Comparison of ENCODE assay signal across 8 cellular contexts in genomic region chr6:33288942-33289783, GRCh38. TPM values are rescaled to one million over a fixed set of nuclear protein-coding genes. Genes with fewer than 3 reads are reported as not detected.
DNase-seq lines count a peak whose midpoint lies in the region; TF ChIP-seq lines count a peak whose summit lies in the region.

Gene PFDN6, plus strand, starts transcription at chr6:33289601. Its CDS starts 256 bp downstream, at chr6:33289857.
Gene WDR46, minus strand, starts transcription at chr6:33289239. Its CDS starts 69 bp downstream, at chr6:33289170.

- TF ChIP-seq CTCF in Loucy (conservative IDR thresholded peaks at IDR 0.05; ENCODE audit: low read length) = no peak
- no peak for TF ChIP-seq CTCF in fibroblast of villous mesenchyme (IDR thresholded peaks at IDR 0.05; ENCODE audit: insufficient read depth, low read depth, low read length)
- TF ChIP-seq CTCF in nephron progenitor cell (IDR thresholded peaks at IDR 0.05) = no peak

- DNase-seq in G401 (ENCODE audit: low spot score) (peak; percentile 98), H7 (peak; percentile 94), fibroblast of villous mesenchyme (ENCODE audit: low read depth) (peak; percentile 92), nephron progenitor cell (peak; percentile 66), substantia nigra (lab: John Stamatoyannopoulos, UW) (peak; percentile 40 to 98 (median 80))
- peak; percentile 75 for DNase-seq in activated effector memory CD4-positive, alpha-beta T cell treated with Interleukin-2 at 50 U/mL for 16 hours

- in situ Hi-C loops in G401 (cut with HindIII; ENCODE audit: low sequenced_read_pairs) = no loop called here

- H3K27ac ChIP-seq in substantia nigra (ENCODE audit: low read depth, low read length, poor library complexity, severe bottlenecking) = peak within 1 kb of the TSS; percentile 77

- H3K27me3 ChIP-seq in H7 (ENCODE audit: control insufficient read depth, insufficient read depth, low read length) = no peaks in the 10 kb centered on the region
- H3K27me3 ChIP-seq in Loucy (ENCODE audit: insufficient read depth, low read length, poor library complexity, severe bottlenecking) = no peaks in the 10 kb centered on the region

- H3K9ac ChIP-seq in Loucy (ENCODE audit: low read depth, low read length, poor library complexity, severe bottlenecking) = peak within 1 kb of the TSS; percentile 80

- peaks cover 29% of the 10 kb centered on the region for H3K36me3 Mint-ChIP-seq in nephron progenitor cell (ENCODE audit: low read depth)

- peak; percentile 69 for TF ChIP-seq POLR2A in Raji (IDR thresholded peaks at IDR 0.05; ENCODE audit: insufficient read depth, low read depth, low read length)

- no peaks in the 10 kb centered on the region for H3K9me3 Mint-ChIP-seq in nephron progenitor cell

- H2AFZ ChIP-seq in Loucy (ENCODE audit: low read length) = peak within 1 kb of the TSS; percentile 94

- peak within 1 kb of the TSS; percentile 100 for H3K4me2 ChIP-seq in Loucy (ENCODE audit: low read depth, low read length, poor library complexity, severe bottlenecking)

- H3K4me3 Mint-ChIP-seq in nephron progenitor cell = peak within 1 kb of the TSS; percentile 98

- H3K36me3 ChIP-seq in H7 (replicated peaks; ENCODE audit: control insufficient read depth, insufficient read depth, low read length) = peaks cover 35% of the 10 kb centered on the region
- H3K36me3 ChIP-seq in Loucy (ENCODE audit: insufficient read depth, low read length) = peaks cover 17% of the 10 kb centered on the region; the same call in 1 of the 2 replicates

- no peaks in the 10 kb centered on the region for H3K9me2 ChIP-seq in Loucy (replicated peaks; ENCODE audit: low read depth, low read length)

- peaks cover 49% of the 10 kb centered on the region for H3K4me1 Mint-ChIP-seq in nephron progenitor cell

- H3K9me3 ChIP-seq in Loucy (ENCODE audit: insufficient read depth, low read depth, low read length) = no peaks in the 10 kb centered on the region

- peak within 1 kb of the TSS; percentile 69 for H3K27ac Mint-ChIP-seq in nephron progenitor cell

- peaks cover 2% of the 10 kb centered on the region for H3K27me3 Mint-ChIP-seq in nephron progenitor cell (ENCODE audit: low read depth, poor library complexity)

- peaks cover 17% of the 10 kb centered on the region for H3K4me1 ChIP-seq in Loucy (ENCODE audit: insufficient read depth, low read length, poor library complexity, severe bottlenecking)

- H3F3A ChIP-seq in Loucy (ENCODE audit: low read depth) = no peaks in the 10 kb centered on the region

- no peaks in the 10 kb centered on the region for H4K20me1 ChIP-seq in Loucy (ENCODE audit: insufficient read depth, low read length, poor library complexity, severe bottlenecking)

- H3K4me3 ChIP-seq in H7 (ENCODE audit: insufficient read depth, low read depth, low read length) (peak within 1 kb of the TSS; percentile 69), Loucy (ENCODE audit: low read length, poor library complexity, severe bottlenecking) (peak within 1 kb of the TSS; percentile 81), fibroblast of villous mesenchyme (ENCODE audit: low read depth, low read length) (peak within 1 kb of the TSS; percentile 93)

- peaks cover 42% of the 10 kb centered on the region for H3K79me2 ChIP-seq in Loucy (ENCODE audit: insufficient read depth, low read length)

RNA-seq across cellular contexts. Expression of gene PFDN6, which starts in this region (rescaled TPM):
- 131 and 154 TPM in 2 replicates for total RNA-seq in G401 (2014; rRNA removed; shearing (Covaris generic))
- total RNA-seq in H7 (2014; rRNA removed; shearing (Covaris generic)) = 87.9 and 90.2 TPM in 2 replicates
- 26.4 and 34.5 TPM in 2 replicates for total RNA-seq in fibroblast of villous mesenchyme

RNA-seq across cellular contexts. Expression of gene WDR46, which starts in this region (rescaled TPM):
- total RNA-seq in G401 (2014; rRNA removed; shearing (Covaris generic)) = 91.6 and 107 TPM in 2 replicates
- total RNA-seq in H7 (2014; rRNA removed; shearing (Covaris generic)) = 72.0 and 96.6 TPM in 2 replicates
- 99.7 and 108 TPM in 2 replicates for total RNA-seq in fibroblast of villous mesenchyme

Comparison
In these comparisons a context has a peak if more than half of its experiments do, and no peak if none do; other contexts are left out.
1. Peak in every context shown above with its lines: DNase-seq, H3K4me3 ChIP-seq and H3K27ac ChIP-seq.